In the genomic region with DNA sequence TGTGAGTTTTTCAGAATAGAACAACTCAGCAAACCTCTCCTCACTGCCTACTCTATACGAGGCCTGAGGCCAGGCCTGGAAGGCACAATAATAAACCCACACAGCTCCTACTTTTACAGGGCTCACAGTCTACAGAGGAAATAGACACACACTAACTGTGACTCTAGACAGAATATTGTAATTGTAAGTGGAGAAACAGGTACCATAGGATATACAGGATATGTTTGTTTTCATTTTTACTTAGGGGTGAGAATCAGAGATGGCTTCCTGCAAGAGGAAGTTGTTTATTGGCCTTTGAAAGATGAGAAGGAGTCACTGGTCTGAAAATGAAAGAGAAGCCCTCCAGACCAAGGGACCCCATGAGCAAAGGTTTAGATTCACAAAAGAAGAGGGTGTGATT, we compare ENCODE assay signal across 1 cellular context.
TF ChIP-seq lines count a peak whose summit lies in the region.

No MANE protein-coding gene starts in this region.

TF ChIP-seq in SK-N-SH, 30 proteins besides CTCF, POLR2A, EP300 and RAD21:
- no peak for TF ChIP-seq ELF1 (IDR thresholded peaks at IDR 0.05)
- TF ChIP-seq, protein P1, sequence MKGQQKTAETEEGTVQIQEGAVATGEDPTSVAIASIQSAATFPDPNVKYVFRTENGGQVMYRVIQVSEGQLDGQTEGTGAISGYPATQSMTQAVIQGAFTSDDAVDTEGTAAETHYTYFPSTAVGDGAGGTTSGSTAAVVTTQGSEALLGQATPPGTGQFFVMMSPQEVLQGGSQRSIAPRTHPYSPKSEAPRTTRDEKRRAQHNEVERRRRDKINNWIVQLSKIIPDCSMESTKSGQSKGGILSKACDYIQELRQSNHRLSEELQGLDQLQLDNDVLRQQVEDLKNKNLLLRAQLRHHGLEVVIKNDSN (IDR thresholded peaks at IDR 0.05; ENCODE audit: borderline replicate concordance, low read depth), result no peak
- TF ChIP-seq SMC3 (IDR thresholded peaks at IDR 0.05; ENCODE audit: low read depth, low read length), result no peak
TF ChIP-seq in SK-N-SH: peak in this region for 0.
